In the genomic region with DNA sequence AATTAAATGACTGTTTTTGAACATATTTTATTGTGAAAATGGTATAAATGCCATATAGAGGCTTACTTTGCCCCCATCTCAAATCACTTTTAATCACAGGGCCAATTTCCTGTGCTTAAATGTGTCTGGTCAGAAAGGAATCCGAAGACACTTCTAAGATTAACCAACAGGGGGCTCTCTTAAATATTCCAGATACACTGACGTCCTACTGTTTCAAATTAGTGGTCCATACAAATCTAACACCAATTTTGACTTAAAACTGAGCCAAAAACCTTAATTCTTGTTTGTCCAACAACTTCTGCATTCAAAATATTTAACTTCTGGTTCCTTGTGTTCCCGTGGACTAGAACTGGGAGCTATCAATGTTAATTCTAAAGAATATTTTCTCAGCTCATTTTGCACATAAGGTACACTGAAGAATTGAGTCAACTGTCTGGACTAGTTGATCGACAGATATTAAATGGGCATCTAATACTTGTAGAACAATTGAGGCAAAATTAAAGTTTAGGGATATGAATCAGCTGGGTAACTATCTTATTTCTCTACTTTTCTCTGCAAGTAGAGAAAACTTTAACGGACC, we compare ENCODE assay signal across 9 cellular contexts.
A peak's percentile ranks its signal among the peaks of the same experiment; 100 is the strongest.
DNase-seq lines count a peak whose midpoint lies in the region; ATAC-seq and TF ChIP-seq lines count a peak whose summit lies in the region.
"Had no signal": no experiment of that assay in that cellular context is flagged by ENCODE, and none has a peak within 500 bp of the region (broad histone marks: within the 10 kb centered on the region; RNA-seq: fewer than 3 reads in every experiment).

No MANE protein-coding gene starts in this region.

- peak; percentile 60 for ATAC-seq in GM18867 (IDR thresholded peaks at IDR 0.05; ENCODE audit: unreplicated experiment)

- H3K4me3 Mint-ChIP-seq in CD14-positive monocyte (no peak overlapping the region), neural crest cell (no peak overlapping the region)
- no peak overlapping the region for H3K4me3 Mint-ChIP-seq in activated CD4-positive, alpha-beta memory T cell treated with anti-CD3 and anti-CD28 coated beads, Interleukin-2, amount 10 ng/mL, durations not matched to agents 7 days and 5 days

- DNase-seq in CD14-positive monocyte (ENCODE audit: low spot score) (no peak), NCI-H69 (lab: John Stamatoyannopoulos, UW) (peak; percentile 56), dorsolateral prefrontal cortex (no peak), neural crest cell (ENCODE audit: low read depth, low spot score) (no peak), NCI-H187 (lab: John Stamatoyannopoulos, UW) (no peak)
- DNase-seq in activated effector memory CD4-positive, alpha-beta T cell treated with Interleukin-2 at 50 U/mL for 16 hours: no peak
- DNase-seq in activated CD4-positive, alpha-beta memory T cell treated with anti-CD3 and anti-CD28 coated beads, Interleukin-2, amount 10 ng/mL, durations not matched to agents 7 days and 5 days: no peak

- H3K9me3 Mint-ChIP-seq in CD14-positive monocyte (no peaks in the 10 kb centered on the region), neural crest cell (no peaks in the 10 kb centered on the region)
- H3K9me3 Mint-ChIP-seq in activated CD4-positive, alpha-beta memory T cell treated with anti-CD3 and anti-CD28 coated beads, Interleukin-2, amount 10 ng/mL, durations not matched to agents 7 days and 5 days: no peaks in the 10 kb centered on the region

- H3K4me1 Mint-ChIP-seq in CD14-positive monocyte (no peaks in the 10 kb centered on the region), neural crest cell (peaks cover 42% of the 10 kb centered on the region)
- peaks cover 27% of the 10 kb centered on the region for H3K4me1 Mint-ChIP-seq in activated CD4-positive, alpha-beta memory T cell treated with anti-CD3 and anti-CD28 coated beads, Interleukin-2, amount 10 ng/mL, durations not matched to agents 7 days and 5 days

- no peaks in the 10 kb centered on the region for H3K27me3 ChIP-seq in dorsolateral prefrontal cortex
- H3K27me3 ChIP-seq: SJSA1 had no signal

- H3K4me3 ChIP-seq in dorsolateral prefrontal cortex: no peak overlapping the region
- H3K4me3 ChIP-seq: SJSA1 had no signal

- H3K27ac ChIP-seq in dorsolateral prefrontal cortex: no peak overlapping the region
- H3K27ac ChIP-seq: SJSA1 had no signal

- H3K27ac Mint-ChIP-seq in CD14-positive monocyte (no peak overlapping the region), neural crest cell (ENCODE audit: unreplicated experiment) (no peak overlapping the region)
- no peak overlapping the region for H3K27ac Mint-ChIP-seq in activated CD4-positive, alpha-beta memory T cell treated with anti-CD3 and anti-CD28 coated beads, Interleukin-2, amount 10 ng/mL, durations not matched to agents 7 days and 5 days

- POLR2A ChIA-PET in activated CD4-positive, alpha-beta memory T cell treated with anti-CD3 and anti-CD28 coated beads, Interleukin-2, amount 10 ng/mL, durations not matched to agents 7 days and 5 days (lab: Charles Lee): no interaction called here

- intact Hi-C loops in CD14-positive monocyte (cut with micrococcal nuclease) (no loop called here), dorsolateral prefrontal cortex (cut with DNase I) (loop anchor here (10.0 kb wide), 2 partner anchors 102 to 112 kb away; no protein-coding TSS in a partner anchor)

- H3K27me3 Mint-ChIP-seq in CD14-positive monocyte (ENCODE audit: low read depth in 3 of 3): no peaks in the 10 kb centered on the region
- no peaks in the 10 kb centered on the region for H3K27me3 Mint-ChIP-seq in neural crest cell (ENCODE audit: low read depth)
- no peaks in the 10 kb centered on the region for H3K27me3 Mint-ChIP-seq in activated CD4-positive, alpha-beta memory T cell treated with anti-CD3 and anti-CD28 coated beads, Interleukin-2, amount 10 ng/mL, durations not matched to agents 7 days and 5 days

- H3K36me3 Mint-ChIP-seq in CD14-positive monocyte: peaks cover 2 to 8% of the 10 kb centered on the region in 2 donors
- no peaks in the 10 kb centered on the region for H3K36me3 Mint-ChIP-seq in neural crest cell (ENCODE audit: low read depth)
- H3K36me3 Mint-ChIP-seq in activated CD4-positive, alpha-beta memory T cell treated with anti-CD3 and anti-CD28 coated beads, Interleukin-2, amount 10 ng/mL, durations not matched to agents 7 days and 5 days (ENCODE audit: low read depth): peaks cover 26% of the 10 kb centered on the region

- CTCF ChIA-PET in activated CD4-positive, alpha-beta memory T cell treated with anti-CD3 and anti-CD28 coated beads, Interleukin-2, amount 10 ng/mL, durations not matched to agents 7 days and 5 days (lab: Charles Lee): interaction anchor here (0.6 kb wide), 1 partner anchor 1319 kb away, joined by 3 read pairs; no protein-coding TSS in a partner anchor

- TF ChIP-seq CTCF in CD14-positive monocyte (IDR thresholded peaks at IDR 0.05) (peak; percentile 51), dorsolateral prefrontal cortex (IDR thresholded peaks at IDR 0.05 in 54 of 56, conservative IDR thresholded peaks at IDR 0.05 in 2 of 56; ENCODE audit: low read depth in 1 of 56, partially characterized antibody in 56 of 56) (peak; percentile 47 to 78 (median 64)), neural crest cell (conservative IDR thresholded peaks at IDR 0.05) (peak; percentile 69)

Comparison
In these comparisons a context has a peak if more than half of its experiments do, and no peak if none do; other contexts are left out.
1. intact Hi-C loops: an anchor here in dorsolateral prefrontal cortex (10.0 kb wide); none called in CD14-positive monocyte.